ENCODE assay signal across 8 cellular contexts in the genomic region with DNA sequence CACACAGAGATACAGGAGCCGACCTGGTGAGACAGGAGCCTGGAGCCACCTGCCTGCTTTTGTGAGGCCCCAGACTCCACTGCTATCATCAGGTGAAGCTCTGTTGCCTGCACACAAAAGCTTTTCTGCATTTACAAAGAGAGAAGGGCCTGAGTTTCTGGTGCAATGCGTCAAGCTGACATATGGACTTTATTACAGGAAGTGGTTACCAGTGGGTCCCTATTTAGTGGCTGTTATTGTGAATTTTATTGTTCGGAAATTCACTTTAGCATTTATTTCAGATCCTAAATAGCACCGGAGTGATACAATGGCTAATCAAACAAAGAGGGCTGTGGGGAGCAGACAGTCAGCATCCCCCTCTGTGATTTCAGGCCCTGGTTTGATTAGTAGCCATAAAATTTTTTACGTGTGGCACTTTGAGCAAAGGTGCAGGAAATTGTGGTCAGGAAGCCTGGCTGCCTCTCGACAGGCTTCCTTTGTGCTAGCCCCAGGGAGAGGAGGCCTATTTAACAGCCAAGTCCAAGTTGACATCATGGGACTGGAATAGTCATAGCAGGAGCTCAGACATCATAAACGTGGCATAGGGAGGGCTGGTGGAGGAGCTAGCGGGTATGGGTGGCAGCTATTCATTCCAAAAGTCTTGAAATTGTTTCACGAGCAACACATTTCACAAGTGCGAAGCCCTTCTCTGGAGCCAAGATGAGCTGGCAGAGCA. TPM values are rescaled to one million over a fixed set of nuclear protein-coding genes. Genes with fewer than 3 reads are reported as not detected.
DNase-seq lines count a peak whose midpoint lies in the region; ATAC-seq and TF ChIP-seq lines count a peak whose summit lies in the region.

No MANE protein-coding gene starts in this region.

- H3K4me1 Mint-ChIP-seq in GM23338, result peaks cover 11% of the 10 kb centered on the region

- no peaks in the 10 kb centered on the region for H3F3A ChIP-seq in GM23338 (replicated peaks; ENCODE audit: low read depth)

- H3K27me3 Mint-ChIP-seq in GM23338 (ENCODE audit: insufficient read depth, low read depth, poor library complexity), result peaks cover 8% of the 10 kb centered on the region

- no peak overlapping the region for H3K27ac ChIP-seq in GM23338 (ENCODE audit: low read depth)

- no peaks in the 10 kb centered on the region; the same call in 1 of the 2 replicates for H3K36me3 ChIP-seq in GM23338 (ENCODE audit: insufficient read depth)

- H3K27me3 ChIP-seq in GM23338 (ENCODE audit: insufficient read depth), result no peaks in the 10 kb centered on the region

- no peaks in the 10 kb centered on the region for H4K20me1 ChIP-seq in GM23338 (replicated peaks; ENCODE audit: insufficient read depth)

- no peak overlapping the region for H3K4me2 ChIP-seq in GM23338

- DNase-seq in GM03348 (ENCODE audit: low spot score), result peak; percentile 29
- DNase-seq in NAMALWA (ENCODE audit: low spot score), result peak; percentile 23
- peak; percentile 54 for DNase-seq in T1000 (lab: John Stamatoyannopoulos, UW)
- DNase-seq in foreskin fibroblast, result peak; percentile 81
- peak; percentile 44 to 46 for DNase-seq in stimulated activated CD4-positive, alpha-beta T cell treated with anti-CD3 and anti-CD28 coated beads, Interleukin-2, amount 100 ng/mL, for 24 hours
- no peak for DNase-seq in GM23338 (ENCODE audit: low spot score)

- peaks cover 7% of the 10 kb centered on the region; the same call in 2 of the 3 replicates for H3K36me3 Mint-ChIP-seq in GM23338 (ENCODE audit: low read depth)

- H3K9me3 Mint-ChIP-seq in GM23338, result peaks cover 6% of the 10 kb centered on the region; the same call in 2 of the 3 replicates

- no peaks in the 10 kb centered on the region for H3K9me2 ChIP-seq in GM23338 (ENCODE audit: insufficient read depth)

- no peak overlapping the region for H3K4me3 ChIP-seq in foreskin fibroblast (ENCODE audit: low read depth in 1 of 2, low read length in 2 of 2)
- no peak overlapping the region for H3K4me3 ChIP-seq in GM23338

- ATAC-seq in GM21619 (IDR thresholded peaks at IDR 0.05; ENCODE audit: unreplicated experiment) (peak; percentile 69), GM23338 (no peak), esophagus mucosa (no peak)

- no peaks in the 10 kb centered on the region for H3K4me1 ChIP-seq in GM23338 (ENCODE audit: insufficient read depth)

- TF ChIP-seq CTCF in foreskin fibroblast (IDR thresholded peaks at IDR 0.05; ENCODE audit: low read depth, low read length), result no peak
- TF ChIP-seq CTCF in GM23338 (conservative IDR thresholded peaks at IDR 0.05; ENCODE audit: low read depth in 2 of 2), result no peak

- H3K79me2 ChIP-seq in GM23338 (replicated peaks; ENCODE audit: insufficient read depth), result no peaks in the 10 kb centered on the region

- H2AFZ ChIP-seq in GM23338, result no peak overlapping the region

- no peak overlapping the region for H3K4me3 Mint-ChIP-seq in GM23338

- H3K27ac Mint-ChIP-seq in GM23338, result no peak overlapping the region

TF ChIP-seq in GM23338, 12 proteins besides CTCF, POLR2A, EP300 and RAD21 (continues in another document):
- TF ChIP-seq STAT1 (IDR thresholded peaks at IDR 0.05; ENCODE audit: unreplicated experiment) (no peak), ZNF114 (CRISPR knock-in tag; IDR thresholded peaks at IDR 0.05) (no peak), EZH2phosphoT487 (IDR thresholded peaks at IDR 0.05; ENCODE audit: unreplicated experiment) (no peak), ZNF331 (CRISPR knock-in tag; IDR thresholded peaks at IDR 0.05; ENCODE audit: low read depth) (no peak), EZH2 (IDR thresholded peaks at IDR 0.05; ENCODE audit: low read depth, unreplicated experiment) (no peak), CREB1 (CRISPR knock-in tag; IDR thresholded peaks at IDR 0.05; ENCODE audit: low read depth) (no peak), JUNB (IDR thresholded peaks at IDR 0.05; ENCODE audit: unreplicated experiment) (no peak), POLR2AphosphoS5 (IDR thresholded peaks at IDR 0.05; ENCODE audit: low read depth) (no peak), NANOG (IDR thresholded peaks at IDR 0.05; ENCODE audit: borderline replicate concordance) (no peak)
- TF ChIP-seq, protein P1, sequence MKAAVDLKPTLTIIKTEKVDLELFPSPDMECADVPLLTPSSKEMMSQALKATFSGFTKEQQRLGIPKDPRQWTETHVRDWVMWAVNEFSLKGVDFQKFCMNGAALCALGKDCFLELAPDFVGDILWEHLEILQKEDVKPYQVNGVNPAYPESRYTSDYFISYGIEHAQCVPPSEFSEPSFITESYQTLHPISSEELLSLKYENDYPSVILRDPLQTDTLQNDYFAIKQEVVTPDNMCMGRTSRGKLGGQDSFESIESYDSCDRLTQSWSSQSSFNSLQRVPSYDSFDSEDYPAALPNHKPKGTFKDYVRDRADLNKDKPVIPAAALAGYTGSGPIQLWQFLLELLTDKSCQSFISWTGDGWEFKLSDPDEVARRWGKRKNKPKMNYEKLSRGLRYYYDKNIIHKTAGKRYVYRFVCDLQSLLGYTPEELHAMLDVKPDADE (IDR thresholded peaks at IDR 0.05), result no peak
- TF ChIP-seq, protein P2, sequence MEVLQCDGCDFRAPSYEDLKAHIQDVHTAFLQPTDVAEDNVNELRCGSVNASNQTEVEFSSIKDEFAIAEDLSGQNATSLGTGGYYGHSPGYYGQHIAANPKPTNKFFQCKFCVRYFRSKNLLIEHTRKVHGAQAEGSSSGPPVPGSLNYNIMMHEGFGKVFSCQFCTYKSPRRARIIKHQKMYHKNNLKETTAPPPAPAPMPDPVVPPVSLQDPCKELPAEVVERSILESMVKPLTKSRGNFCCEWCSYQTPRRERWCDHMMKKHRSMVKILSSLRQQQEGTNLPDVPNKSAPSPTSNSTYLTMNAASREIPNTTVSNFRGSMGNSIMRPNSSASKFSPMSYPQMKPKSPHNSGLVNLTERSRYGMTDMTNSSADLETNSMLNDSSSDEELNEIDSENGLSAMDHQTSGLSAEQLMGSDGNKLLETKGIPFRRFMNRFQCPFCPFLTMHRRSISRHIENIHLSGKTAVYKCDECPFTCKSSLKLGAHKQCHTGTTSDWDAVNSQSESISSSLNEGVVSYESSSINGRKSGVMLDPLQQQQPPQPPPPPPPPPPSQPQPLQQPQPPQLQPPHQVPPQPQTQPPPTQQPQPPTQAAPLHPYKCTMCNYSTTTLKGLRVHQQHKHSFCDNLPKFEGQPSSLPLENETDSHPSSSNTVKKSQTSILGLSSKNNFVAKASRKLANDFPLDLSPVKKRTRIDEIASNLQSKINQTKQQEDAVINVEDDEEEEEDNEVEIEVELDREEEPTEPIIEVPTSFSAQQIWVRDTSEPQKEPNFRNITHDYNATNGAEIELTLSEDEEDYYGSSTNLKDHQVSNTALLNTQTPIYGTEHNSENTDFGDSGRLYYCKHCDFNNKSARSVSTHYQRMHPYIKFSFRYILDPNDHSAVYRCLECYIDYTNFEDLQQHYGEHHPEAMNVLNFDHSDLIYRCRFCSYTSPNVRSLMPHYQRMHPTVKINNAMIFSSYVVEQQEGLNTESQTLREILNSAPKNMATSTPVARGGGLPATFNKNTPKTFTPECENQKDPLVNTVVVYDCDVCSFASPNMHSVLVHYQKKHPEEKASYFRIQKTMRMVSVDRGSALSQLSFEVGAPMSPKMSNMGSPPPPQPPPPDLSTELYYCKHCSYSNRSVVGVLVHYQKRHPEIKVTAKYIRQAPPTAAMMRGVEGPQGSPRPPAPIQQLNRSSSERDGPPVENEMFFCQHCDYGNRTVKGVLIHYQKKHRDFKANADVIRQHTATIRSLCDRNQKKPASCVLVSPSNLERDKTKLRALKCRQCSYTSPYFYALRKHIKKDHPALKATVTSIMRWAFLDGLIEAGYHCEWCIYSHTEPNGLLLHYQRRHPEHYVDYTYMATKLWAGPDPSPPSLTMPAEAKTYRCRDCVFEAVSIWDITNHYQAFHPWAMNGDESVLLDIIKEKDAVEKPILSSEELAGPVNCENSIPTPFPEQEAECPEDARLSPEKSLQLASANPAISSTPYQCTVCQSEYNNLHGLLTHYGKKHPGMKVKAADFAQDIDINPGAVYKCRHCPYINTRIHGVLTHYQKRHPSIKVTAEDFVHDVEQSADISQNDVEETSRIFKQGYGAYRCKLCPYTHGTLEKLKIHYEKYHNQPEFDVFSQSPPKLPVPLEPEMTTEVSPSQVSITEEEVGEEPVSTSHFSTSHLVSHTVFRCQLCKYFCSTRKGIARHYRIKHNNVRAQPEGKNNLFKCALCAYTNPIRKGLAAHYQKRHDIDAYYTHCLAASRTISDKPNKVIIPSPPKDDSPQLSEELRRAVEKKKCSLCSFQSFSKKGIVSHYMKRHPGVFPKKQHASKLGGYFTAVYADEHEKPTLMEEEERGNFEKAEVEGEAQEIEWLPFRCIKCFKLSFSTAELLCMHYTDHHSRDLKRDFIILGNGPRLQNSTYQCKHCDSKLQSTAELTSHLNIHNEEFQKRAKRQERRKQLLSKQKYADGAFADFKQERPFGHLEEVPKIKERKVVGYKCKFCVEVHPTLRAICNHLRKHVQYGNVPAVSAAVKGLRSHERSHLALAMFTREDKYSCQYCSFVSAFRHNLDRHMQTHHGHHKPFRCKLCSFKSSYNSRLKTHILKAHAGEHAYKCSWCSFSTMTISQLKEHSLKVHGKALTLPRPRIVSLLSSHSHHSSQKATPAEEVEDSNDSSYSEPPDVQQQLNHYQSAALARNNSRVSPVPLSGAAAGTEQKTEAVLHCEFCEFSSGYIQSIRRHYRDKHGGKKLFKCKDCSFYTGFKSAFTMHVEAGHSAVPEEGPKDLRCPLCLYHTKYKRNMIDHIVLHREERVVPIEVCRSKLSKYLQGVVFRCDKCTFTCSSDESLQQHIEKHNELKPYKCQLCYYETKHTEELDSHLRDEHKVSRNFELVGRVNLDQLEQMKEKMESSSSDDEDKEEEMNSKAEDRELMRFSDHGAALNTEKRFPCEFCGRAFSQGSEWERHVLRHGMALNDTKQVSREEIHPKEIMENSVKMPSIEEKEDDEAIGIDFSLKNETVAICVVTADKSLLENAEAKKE (CRISPR knock-in tag; IDR thresholded peaks at IDR 0.05), result no peak

RNA-seq across cellular contexts. Expression of a gene that starts 8.4 kb away (rescaled TPM):
- total RNA-seq in GM23338 (2014; rRNA removed; shearing (Covaris generic)), result 8.2 and 8.9 TPM in 2 replicates
- 8.0 and 9.4 TPM in 2 replicates for polyA plus RNA-seq in GM23338 (2016; fragmentation: Nextera tagmentation; extraction: Ambion mirVana)
- 13.4 TPM for total RNA-seq in esophagus mucosa
